ENCODE assay signal across 12 cellular contexts in the genomic region with DNA sequence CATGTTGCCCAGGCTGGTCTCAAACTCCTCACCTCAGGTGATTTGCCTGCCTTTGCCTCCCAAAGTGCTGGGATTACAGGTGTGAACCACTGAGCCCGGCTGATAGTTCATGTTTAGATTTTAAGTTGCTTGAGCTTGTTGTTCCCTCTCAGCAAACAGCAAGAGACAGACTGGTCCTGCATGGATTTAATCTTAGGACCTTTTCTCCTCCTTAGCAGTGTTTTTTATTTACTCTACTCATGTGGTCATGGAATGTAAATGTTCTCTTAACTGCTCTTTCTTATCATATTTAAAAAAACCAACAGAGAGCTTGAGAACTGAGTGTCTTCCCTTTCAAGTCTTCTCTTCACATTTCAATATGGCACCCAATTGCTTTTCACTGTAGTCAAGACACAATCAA. TPM values are rescaled to one million over a fixed set of nuclear protein-coding genes. Genes with fewer than 3 reads are reported as not detected.
A peak's percentile ranks its signal among the peaks of the same experiment; 100 is the strongest.
DNase-seq lines count a peak whose midpoint lies in the region; ATAC-seq and TF ChIP-seq lines count a peak whose summit lies in the region.
"Had no signal": no experiment of that assay in that cellular context is flagged by ENCODE, and none has a peak within 500 bp of the region (broad histone marks: within the 10 kb centered on the region; RNA-seq: fewer than 3 reads in every experiment).

No MANE protein-coding gene starts in this region.

- no peak for TF ChIP-seq POLR2A in lower leg skin (IDR thresholded peaks at IDR 0.05)

- no peak for TF ChIP-seq CTCF in SK-N-SH (IDR thresholded peaks at IDR 0.05)
- no peak for TF ChIP-seq CTCF in PC-3 (conservative IDR thresholded peaks at IDR 0.05; ENCODE audit: low read depth, low read length)
- no peak for TF ChIP-seq CTCF in fibroblast of villous mesenchyme (IDR thresholded peaks at IDR 0.05; ENCODE audit: insufficient read depth, low read depth, low read length)
- TF ChIP-seq CTCF in lower leg skin (IDR thresholded peaks at IDR 0.05), result no peak

- no TSS peak for BruUV-seq in PC-3 (replicated peaks; lab: Mats Ljungman, UMichigan)

- WGBS in SK-N-SH (ENCODE audit: low lambda C conversion rate), result no CpG with 5 or more reads among the region's 1 CpG
- 88 to 100% methylated on average over 1 of the region's 1 CpG for WGBS in lower leg skin, 2 donors

- no peaks in the 10 kb centered on the region for H3K79me2 ChIP-seq in SK-N-SH (ENCODE audit: insufficient read depth)
- no peaks in the 10 kb centered on the region for H3K79me2 ChIP-seq in PC-3 (ENCODE audit: low read length)

- no peaks in the 10 kb centered on the region for H4K20me1 ChIP-seq in SK-N-SH (ENCODE audit: insufficient read depth)
- H4K20me1 ChIP-seq in PC-3 (ENCODE audit: low read length), result no peaks in the 10 kb centered on the region
- H4K20me1 ChIP-seq: BLaER1 treated with 17β-estradiol and CSF1 and Interleukin-3, amounts not matched to agents 10 nM and 100 nM had no signal

- no peak overlapping the region for H3K4me2 ChIP-seq in SK-N-SH
- H3K4me2 ChIP-seq in PC-3 (ENCODE audit: low read length), result no peak overlapping the region

- H3F3A ChIP-seq in SK-N-SH (replicated peaks; ENCODE audit: insufficient read depth), result peaks cover 30% of the 10 kb centered on the region
- peaks cover 4% of the 10 kb centered on the region for H3F3A ChIP-seq in PC-3 (ENCODE audit: low read length, unreplicated experiment)

- CTCF ChIA-PET in SK-N-SH (lab: Yijun Ruan, JAX), result interaction anchor here (1.2 kb wide), 1 partner anchor 10 kb away, joined by 3 read pairs; no protein-coding TSS in a partner anchor
- CTCF ChIA-PET in PC-3 (lab: Charles Lee), result no interaction called here

- no peaks in the 10 kb centered on the region for H3K27me3 ChIP-seq in SK-N-SH (ENCODE audit: insufficient read depth)
- no peaks in the 10 kb centered on the region for H3K27me3 ChIP-seq in PC-3 (ENCODE audit: low read length)

- DNase-seq in SK-N-SH (no peak), PC-3 (peak; percentile 33), fibroblast of villous mesenchyme (ENCODE audit: low read depth) (peak; percentile 40), dermis blood vessel endothelial cell (no peak), NCI-H345 (lab: John Stamatoyannopoulos, UW) (no peak), lower leg skin (ENCODE audit: low spot score in 2 of 2) (no peak)
- DNase-seq: CD4-positive, CD25-positive, alpha-beta regulatory T cell; CD8-positive, alpha-beta memory T cell; COR-L47; H9 had no signal

- H3K4me3 ChIP-seq in SK-N-SH (ENCODE audit: low read depth in 2 of 2, low read length in 1 of 2), result no peak overlapping the region
- no peak overlapping the region for H3K4me3 ChIP-seq in PC-3 (ENCODE audit: low read length)
- no peak overlapping the region for H3K4me3 ChIP-seq in fibroblast of villous mesenchyme (ENCODE audit: low read depth, low read length)
- no peak overlapping the region for H3K4me3 ChIP-seq in lower leg skin (ENCODE audit: low read depth, poor library complexity, severe bottlenecking)
- H3K4me3 ChIP-seq: BLaER1 treated with 17β-estradiol and CSF1 and Interleukin-3, amounts not matched to agents 10 nM and 100 nM had no signal

- ATAC-seq in SK-N-SH treated with all-trans-retinoic acid at 6 μM for 48 hours (no peak), PC-3 (no peak)

- H3K27ac ChIP-seq in SK-N-SH (ENCODE audit: low read depth in 2 of 2, low read length in 1 of 2) (peak overlapping the region in 1 of 2 experiments; percentile 75; a peak in 1 of 4 replicates), PC-3 (ENCODE audit: low read length) (no peak overlapping the region)
- H3K27ac ChIP-seq: BLaER1 treated with 17β-estradiol and CSF1 and Interleukin-3, amounts not matched to agents 10 nM and 100 nM had no signal

- no peak for TF ChIP-seq RAD21 in SK-N-SH (IDR thresholded peaks at IDR 0.05; ENCODE audit: low read length)

- no peak overlapping the region for H3K9ac ChIP-seq in SK-N-SH
- no peak overlapping the region for H3K9ac ChIP-seq in PC-3 (ENCODE audit: low read length)
- H3K9ac ChIP-seq: BLaER1 treated with 17β-estradiol and CSF1 and Interleukin-3, amounts not matched to agents 10 nM and 100 nM had no signal

- intact Hi-C loops in PC-3 (cut with micrococcal nuclease), result no loop called here
- intact Hi-C loops in lower leg skin (cut with DNase I; ENCODE audit: low total_unique reads), result no loop called here

- TF ChIP-seq EP300 in SK-N-SH (IDR thresholded peaks at IDR 0.05; ENCODE audit: borderline replicate concordance in 1 of 2, low read depth in 1 of 2, low read length in 1 of 2), result no peak

- peaks cover 0 to 16% of the 10 kb centered on the region in 2 experiments; a peak in 2 of 4 replicates for H3K4me1 ChIP-seq in SK-N-SH (ENCODE audit: control insufficient read depth in 1 of 2, insufficient read depth in 2 of 2, low read depth in 1 of 2, low read length in 1 of 2)
- H3K4me1 ChIP-seq in PC-3 (ENCODE audit: insufficient read depth, low read length), result peaks cover 40% of the 10 kb centered on the region

- POLR2A ChIA-PET in SK-N-SH (lab: Yijun Ruan, JAX), result no interaction called here
- POLR2A ChIA-PET in PC-3 (lab: Charles Lee; ENCODE audit: unreplicated experiment), result no interaction called here

- no peaks in the 10 kb centered on the region for H3K9me2 ChIP-seq in SK-N-SH
- H3K9me2 ChIP-seq in PC-3 (replicated peaks; ENCODE audit: low read length), result no peaks in the 10 kb centered on the region

- no peaks in the 10 kb centered on the region for H3K36me3 ChIP-seq in SK-N-SH (replicated peaks in 1 of 2; ENCODE audit: control insufficient read depth in 1 of 2, insufficient read depth in 2 of 2, low read length in 1 of 2)
- H3K36me3 ChIP-seq in PC-3 (ENCODE audit: low read depth, low read length), result no peaks in the 10 kb centered on the region
- H3K36me3 ChIP-seq: BLaER1 treated with 17β-estradiol and CSF1 and Interleukin-3, amounts not matched to agents 10 nM and 100 nM had no signal

- H3K9me3 ChIP-seq in SK-N-SH, result no peaks in the 10 kb centered on the region
- H3K9me3 ChIP-seq in PC-3 (ENCODE audit: low read length), result no peaks in the 10 kb centered on the region

- peak overlapping the region; percentile 30; the same call in 1 of the 2 replicates for H2AFZ ChIP-seq in SK-N-SH (ENCODE audit: low read depth)
- no peak overlapping the region for H2AFZ ChIP-seq in PC-3 (ENCODE audit: low read length)

TF ChIP-seq in SK-N-SH, 30 proteins besides CTCF, POLR2A, EP300 and RAD21 (continues in another document):
- no peak for TF ChIP-seq TEAD4 (IDR thresholded peaks at IDR 0.05; ENCODE audit: borderline replicate concordance, insufficient read depth)

TF ChIP-seq in SK-N-SH treated with all-trans-retinoic acid at 6 μM for 48 hours, 23 proteins besides CTCF, POLR2A, EP300 and RAD21 (continues in another document):
- no peak for TF ChIP-seq POU6F1 (CRISPR knock-in tag; IDR thresholded peaks at IDR 0.05; ENCODE audit: borderline replicate concordance, low read depth)
- TF ChIP-seq, protein P1, sequence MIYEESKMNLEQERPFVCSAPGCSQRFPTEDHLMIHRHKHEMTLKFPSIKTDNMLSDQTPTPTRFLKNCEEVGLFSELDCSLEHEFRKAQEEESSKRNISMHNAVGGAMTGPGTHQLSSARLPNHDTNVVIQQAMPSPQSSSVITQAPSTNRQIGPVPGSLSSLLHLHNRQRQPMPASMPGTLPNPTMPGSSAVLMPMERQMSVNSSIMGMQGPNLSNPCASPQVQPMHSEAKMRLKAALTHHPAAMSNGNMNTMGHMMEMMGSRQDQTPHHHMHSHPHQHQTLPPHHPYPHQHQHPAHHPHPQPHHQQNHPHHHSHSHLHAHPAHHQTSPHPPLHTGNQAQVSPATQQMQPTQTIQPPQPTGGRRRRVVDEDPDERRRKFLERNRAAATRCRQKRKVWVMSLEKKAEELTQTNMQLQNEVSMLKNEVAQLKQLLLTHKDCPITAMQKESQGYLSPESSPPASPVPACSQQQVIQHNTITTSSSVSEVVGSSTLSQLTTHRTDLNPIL (CRISPR knock-in tag; IDR thresholded peaks at IDR 0.05; ENCODE audit: low read depth), result no peak
- TF ChIP-seq ZFP30 (CRISPR knock-in tag; IDR thresholded peaks at IDR 0.05), result no peak
- no peak for TF ChIP-seq ZFP3 (CRISPR knock-in tag; IDR thresholded peaks at IDR 0.05)
- no peak for TF ChIP-seq CSRNP3 (CRISPR knock-in tag; IDR thresholded peaks at IDR 0.05)

RNA-seq across cellular contexts. Expression of gene PRDM10, which starts 22.7 kb away (rescaled TPM):
- 1.9 and 2.7 TPM in 2 replicates for polyA plus RNA-seq in SK-N-SH (2012; rRNA removed)
- polyA plus RNA-seq in SK-N-SH (2012; cell fraction: cytosol; rRNA removed), result 1.2 and 1.5 TPM in 2 replicates
- polyA plus RNA-seq in SK-N-SH (2012; cell fraction: nucleus; rRNA removed), result 7.4 and 13.7 TPM in 2 replicates
- total RNA-seq in PC-3 (2014; rRNA removed), result 7.3 and 8.5 TPM in 2 replicates
- 6.1 and 8.6 TPM in 2 replicates for total RNA-seq in fibroblast of villous mesenchyme
- 7.1 and 9.0 TPM in 2 replicates for total RNA-seq in dermis blood vessel endothelial cell
- 10 to 100 TPM in 2 of 4 donors, 1 to 10 TPM in 2; 6.7 to 13.0 (median 9.1) TPM for total RNA-seq in lower leg skin

RNA-seq across cellular contexts. Expression of gene APLP2, which starts 44.3 kb away (rescaled TPM):
- polyA plus RNA-seq in SK-N-SH (2012; rRNA removed), result 408 and 424 TPM in 2 replicates
- polyA plus RNA-seq in SK-N-SH (2012; cell fraction: cytosol; rRNA removed), result 487 and 491 TPM in 2 replicates
- 445 and 542 TPM in 2 replicates for polyA plus RNA-seq in SK-N-SH (2012; cell fraction: nucleus; rRNA removed)
- total RNA-seq in PC-3 (2014; rRNA removed), result 345 and 371 TPM in 2 replicates
- total RNA-seq in fibroblast of villous mesenchyme, result 180 and 278 TPM in 2 replicates
- 986 and 1,136 TPM in 2 replicates for total RNA-seq in dermis blood vessel endothelial cell
- total RNA-seq in lower leg skin, result 100 to 1,000 TPM; 125 to 226 (median 158) TPM

Comparison
In these comparisons a context has a peak if more than half of its experiments do, and no peak if none do; other contexts are left out.
1. DNase-seq: peak in PC-3 (single experiment) and fibroblast of villous mesenchyme (single experiment); none in SK-N-SH (single experiment), dermis blood vessel endothelial cell (single experiment), NCI-H345 (single experiment) and lower leg skin (0 of 2).